ENCODE assay signal across 9 cellular contexts in the genomic region with DNA sequence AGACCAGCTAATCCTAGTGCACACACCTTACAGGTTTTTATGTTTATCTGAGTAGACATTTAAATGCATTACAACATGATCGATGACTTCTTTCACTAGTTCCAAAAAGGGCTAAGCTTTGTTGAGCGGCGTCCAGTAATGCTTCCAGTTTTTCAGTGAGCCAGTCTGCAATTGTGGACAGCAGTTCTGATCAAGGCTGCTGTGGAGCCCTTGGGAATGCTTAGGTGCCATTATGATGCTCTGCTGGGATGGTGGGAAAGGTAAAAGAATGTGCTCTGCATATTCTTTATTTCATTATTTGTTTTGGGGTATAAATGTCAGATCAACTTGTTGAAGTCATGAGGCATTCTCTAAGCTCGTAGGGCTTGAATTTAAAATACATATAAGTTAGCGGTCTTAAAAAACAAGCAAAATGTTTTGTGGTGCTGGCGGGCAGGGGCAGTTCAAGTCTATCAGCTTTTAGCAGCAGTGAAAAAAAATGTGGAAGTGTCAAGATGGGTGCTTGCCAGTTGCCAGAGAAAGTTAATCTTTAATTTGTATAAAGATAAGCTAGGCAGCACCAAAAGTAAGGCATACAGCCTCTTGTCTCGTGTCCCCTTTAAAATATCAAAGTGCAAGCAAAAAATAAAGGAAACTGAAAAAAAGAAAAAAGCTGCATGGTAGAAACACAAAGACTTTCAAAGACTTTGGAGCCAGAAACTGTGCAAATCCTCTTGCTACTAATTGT. TPM values are rescaled to one million over a fixed set of nuclear protein-coding genes. Genes with fewer than 3 reads are reported as not detected.
DNase-seq lines count a peak whose midpoint lies in the region; ATAC-seq, FAIRE-seq and TF ChIP-seq lines count a peak whose summit lies in the region.
"Had no signal": no experiment of that assay in that cellular context is flagged by ENCODE, and none has a peak within 500 bp of the region (broad histone marks: within the 10 kb centered on the region; RNA-seq: fewer than 3 reads in every experiment).

No MANE protein-coding gene starts in this region.

- TF ChIP-seq RAD21 in GM12878 (IDR thresholded peaks at IDR 0.05; ENCODE audit: insufficient read depth, low read depth, low read length): no peak

- H3K9me3 ChIP-seq in GM12878 (replicated peaks; ENCODE audit: control insufficient read depth, insufficient read depth, low read length): no peaks in the 10 kb centered on the region; the same call in 2 of the 3 replicates

- H2AK5ac ChIP-seq in mesendoderm (ENCODE audit: low read length): no peak overlapping the region

- no peaks in the 10 kb centered on the region for H3K9me3 Mint-ChIP-seq in HFFc6

- DNase-seq in ACHN (peak; percentile 22), HFFc6 (no peak), GM12878 (ENCODE audit: low read depth, low spot score) (no peak), mesendoderm (peak; percentile 36), cerebellum (ENCODE audit: low spot score) (no peak)
- DNase-seq in activated CD8-positive, alpha-beta memory T cell treated with anti-CD3 and anti-CD28 coated beads, Interleukin-2, amount 50 U/mL, for 48 hours: no peak
- DNase-seq: NCI-H1694 had no signal

- no TSS peak for BruUV-seq in GM12878 (replicated peaks; lab: Mats Ljungman, UMichigan)

- peak overlapping the region; percentile 82 for H3K27ac ChIP-seq in GM12878 (ENCODE audit: control insufficient read depth, insufficient read depth)
- H3K27ac ChIP-seq in mesendoderm (ENCODE audit: low read depth, low read length): no peak overlapping the region

- H3K36me3 Mint-ChIP-seq in HFFc6 (ENCODE audit: low read depth): peaks cover 8% of the 10 kb centered on the region

- H3K4me3 Mint-ChIP-seq in HFFc6: peak overlapping the region; percentile 100

- H3K56ac ChIP-seq in mesendoderm (ENCODE audit: low read length): peak overlapping the region; percentile 86

- RAD21 ChIA-PET in GM12878 (lab: Charles Lee; ENCODE audit: unreplicated experiment): interaction anchor here (0.6 to 2.8 kb wide), 11 partner anchors 39 to 352 kb away, joined by 3 to 19 read pairs (median 4); no protein-coding TSS in a partner anchor

- no peak for TF ChIP-seq POLR2A in GM12878 (IDR thresholded peaks at IDR 0.05; ENCODE audit: low read depth, low read length)

- 46% methylated on average over 7 of the region's 7 CpGs for WGBS in GM12878 (ENCODE audit: insufficient coverage, insufficient replicate concordance, low lambda C conversion rate, missing lambda C conversion rate)
- no CpG with 5 or more reads among the region's 7 CpGs for WGBS in mesendoderm (ENCODE audit: extremely low coverage, insufficient coverage, low lambda C conversion rate)

- peaks cover 47% of the 10 kb centered on the region for H3K4me1 Mint-ChIP-seq in HFFc6 (ENCODE audit: low read depth)

- TF ChIP-seq CTCF in HFFc6 (IDR thresholded peaks at IDR 0.05) (no peak), GM12878 (IDR thresholded peaks at IDR 0.05 in 2 of 3, conservative IDR thresholded peaks at IDR 0.05 in 1 of 3; ENCODE audit: control insufficient read depth in 2 of 3, extremely low read depth in 1 of 3, insufficient read depth in 1 of 3, low read depth in 3 of 3, low read length in 3 of 3) (no peak)

- H3K9ac ChIP-seq in GM12878 (ENCODE audit: control insufficient read depth, insufficient read depth, low read length): peak overlapping the region; percentile 51
- peak overlapping the region; percentile 82 for H3K9ac ChIP-seq in mesendoderm (ENCODE audit: low read length)

- in situ Hi-C loops in ACHN (cut with HindIII; ENCODE audit: low pct_ligation_motif_present, low pct_unique_long_range_greater_than_20kb, low sequenced_read_pairs) (no loop called here), GM12878 (cut with MboI) (loop anchor here (10.0 kb wide), 1 partner anchor 168 kb away; no protein-coding TSS in a partner anchor)

- H2AFZ ChIP-seq in GM12878 (ENCODE audit: control insufficient read depth, low read depth, low read length): no peak overlapping the region

- H3K4ac ChIP-seq in mesendoderm (ENCODE audit: low read depth, low read length): peak overlapping the region; percentile 55

- no peak overlapping the region for H2BK5ac ChIP-seq in mesendoderm (ENCODE audit: low read length)

- H4K5ac ChIP-seq in mesendoderm (ENCODE audit: low read length): no peak overlapping the region

- H3K36me3 ChIP-seq in GM12878 (ENCODE audit: control insufficient read depth in 2 of 2, insufficient read depth in 2 of 2, low read length in 1 of 2) (no peaks in the 10 kb centered on the region), mesendoderm (ENCODE audit: control insufficient read depth, insufficient read depth, low read length) (no peaks in the 10 kb centered on the region)

- intact Hi-C loops in GM12878 (cut with micrococcal nuclease; ENCODE audit: unreplicated experiment): loop anchor here (2.0 to 10.0 kb wide), 2 partner anchors 180 to 348 kb away; no protein-coding TSS in a partner anchor

- H2BK120ac ChIP-seq in mesendoderm (ENCODE audit: low read depth, low read length): no peak overlapping the region

- no peak for TF ChIP-seq EP300 in GM12878 (IDR thresholded peaks at IDR 0.05; ENCODE audit: borderline replicate concordance in 1 of 2, control insufficient read depth in 1 of 2, low read depth in 2 of 2, low read length in 2 of 2)

- H3K27me3 Mint-ChIP-seq in HFFc6 (ENCODE audit: insufficient read depth): no peaks in the 10 kb centered on the region; the same call in 1 of the 2 replicates

- peak overlapping the region; percentile 77 for H3K4me2 ChIP-seq in GM12878 (ENCODE audit: control insufficient read depth, insufficient read depth)
- H3K4me2 ChIP-seq in mesendoderm (ENCODE audit: low read length): peak overlapping the region; percentile 39

- CTCF ChIA-PET in GM12878 (lab: Yijun Ruan, JAX): interaction anchor here (0.8 to 1.8 kb wide), 7 partner anchors 45 to 342 kb away, joined by 3 to 10 read pairs (median 3); no protein-coding TSS in a partner anchor

- no peak overlapping the region for H3K18ac ChIP-seq in mesendoderm (ENCODE audit: low read length)

- H3K4me3 ChIP-seq in GM12878 (peak overlapping the region; percentile 70), mesendoderm (ENCODE audit: low read length) (peak overlapping the region; percentile 58)

- ATAC-seq in GM12878 (no peak), GM18907 (IDR thresholded peaks at IDR 0.05; ENCODE audit: unreplicated experiment) (no peak), GM21576 (IDR thresholded peaks at IDR 0.05; ENCODE audit: unreplicated experiment) (no peak)

- no peak for FAIRE-seq in GM12878 (lab: Jason Lieb, UNC)

- no peak overlapping the region for H4K8ac ChIP-seq in mesendoderm (ENCODE audit: low read depth, low read length)

- no peak overlapping the region for H2BK15ac ChIP-seq in mesendoderm (replicated peaks; ENCODE audit: low read depth)

- peak overlapping the region; percentile 21 for H3K27ac Mint-ChIP-seq in HFFc6

- no peaks in the 10 kb centered on the region for H3K27me3 ChIP-seq in GM12878 (replicated peaks in 1 of 2; ENCODE audit: control insufficient read depth in 2 of 2, insufficient read depth in 2 of 2, low read length in 1 of 2)
- H3K27me3 ChIP-seq in mesendoderm (ENCODE audit: insufficient read depth, low read length, poor library complexity): no peaks in the 10 kb centered on the region

- H4K20me1 ChIP-seq in GM12878 (ENCODE audit: control insufficient read depth, insufficient read depth): no peaks in the 10 kb centered on the region

- SMC1A ChIA-PET in GM12878 (lab: Charles Lee; ENCODE audit: uncharacterized antibody, unreplicated experiment): interaction anchor here (0.7 to 2.4 kb wide), 21 partner anchors 9 to 663 kb away, joined by 3 to 24 read pairs (median 4); no protein-coding TSS in a partner anchor

- H3K79me2 ChIP-seq in GM12878 (ENCODE audit: control insufficient read depth, insufficient read depth, low read length) (peaks cover 53% of the 10 kb centered on the region), mesendoderm (ENCODE audit: control insufficient read depth, insufficient read depth, low read length) (peaks cover 23% of the 10 kb centered on the region)

- no peaks in the 10 kb centered on the region for H3K4me1 ChIP-seq in GM12878 (ENCODE audit: control insufficient read depth, insufficient read depth, low read length)
- H3K4me1 ChIP-seq in mesendoderm (ENCODE audit: control insufficient read depth, low read depth, low read length): no peaks in the 10 kb centered on the region

- POLR2A ChIA-PET in GM12878 (lab: Charles Lee): interaction anchor here (1.6 to 2.6 kb wide), 3 partner anchors 73 to 176 kb away, joined by 7 to 12 read pairs (median 9); no protein-coding TSS in a partner anchor

- no peaks in the 10 kb centered on the region for H3K79me1 ChIP-seq in mesendoderm (ENCODE audit: low read length)

- no peak overlapping the region for H3K23ac ChIP-seq in mesendoderm (ENCODE audit: low read length)

TF ChIP-seq in GM12878, 131 proteins besides CTCF, POLR2A, EP300 and RAD21 (continues in another document):
- peak; percentile 43; the same call in 1 of the 2 replicates for TF ChIP-seq ZNF384 (IDR thresholded peaks at IDR 0.05; ENCODE audit: borderline replicate concordance, low read depth, low read length)

RNA-seq across cellular contexts. Expression of gene MID1IP1, which starts 5.8 kb away (rescaled TPM):
- 10 to 100 TPM; 17.3 to 22.5 (median 18.5) TPM for total RNA-seq in HFFc6 (2021; fragmentation: NEBNext Ultra II Directional; extraction: Animal tissue kit (Norgen Biotek cat#: 25700))
- total RNA-seq in GM12878 (2013; cell fraction: nucleolus; rRNA removed): 18.6 and 21.7 TPM in 2 replicates
- 55.9 and 62.2 TPM in 2 replicates for total RNA-seq in GM12878 (2014; rRNA removed)
- total RNA-seq in GM12878 (2014; rRNA removed; fragmentation: Illumina TruSeq; extraction: Trizol): 17.7 and 18.7 TPM in 2 replicates
- 55.8 and 57.6 TPM in 2 replicates for total RNA-seq in GM12878 (2021)
- 6.8 TPM for polyA plus RNA-seq in GM12878 (2011; ENCODE audit: low read depth)
- 28.8 and 41.6 TPM in 2 replicates for polyA plus RNA-seq in GM12878 (2011; rRNA removed)
- 46.1 and 57.2 TPM in 2 replicates for polyA plus RNA-seq in GM12878 (2011; cell fraction: cytosol; rRNA removed)
- 34.8 and 41.3 TPM in 2 replicates for polyA plus RNA-seq in GM12878 (2011; cell fraction: nucleus; rRNA removed)
- polyA plus RNA-seq in GM12878 (2012): 19.0 and 30.4 TPM in 2 replicates
- polyA plus RNA-seq in GM12878 (2014; fragmentation: Illumina TruSeq; extraction: Trizol): 6.7 and 10.6 TPM in 2 replicates
- 1 to 10 TPM in 1 of 2 experiments, under 1 TPM in 1; 0.21 to 2.3 TPM for polyA plus RNA-seq in GM12878 (2014; fragmentation: Nextera tagmentation; extraction: Ambion mirVana)
- 59.5 and 63.9 TPM in 2 replicates for polyA plus RNA-seq in GM12878 (2014; rRNA removed)
- polyA plus RNA-seq in GM12878 (2016; fragmentation: Nextera tagmentation; extraction: Ambion mirVana): 1 to 10 TPM; 7.2 to 8.0 TPM
- polyA minus RNA-seq in GM12878 (2011; rRNA and poly(A)+ RNA removed): 14.3 and 27.5 TPM in 2 replicates
- 22.3 and 22.6 TPM in 2 replicates for polyA minus RNA-seq in GM12878 (2011; cell fraction: cytosol; rRNA and poly(A)+ RNA removed)
- polyA minus RNA-seq in GM12878 (2011; cell fraction: nucleus; rRNA and poly(A)+ RNA removed): 17.3 and 27.7 TPM in 2 replicates
- polyA plus RNA-seq in mesendoderm (2013, experiment 1 of 2): 101 TPM
- polyA plus RNA-seq in mesendoderm (2013, experiment 2 of 2): 98.0 TPM
- 12.0 TPM for total RNA-seq in cerebellum

Comparison
In these comparisons a context has a peak if more than half of its experiments do, and no peak if none do; other contexts are left out.
1. DNase-seq: peak in ACHN (single experiment) and mesendoderm (single experiment); none in HFFc6 (single experiment), GM12878 (single experiment), activated CD8-positive, alpha-beta memory T cell treated with anti-CD3 and anti-CD28 coated beads, Interleukin-2, amount 50 U/mL, for 48 hours (single experiment) and cerebellum (single experiment).